Comparison of ENCODE assay signal across 30 cellular contexts in the genomic region with DNA sequence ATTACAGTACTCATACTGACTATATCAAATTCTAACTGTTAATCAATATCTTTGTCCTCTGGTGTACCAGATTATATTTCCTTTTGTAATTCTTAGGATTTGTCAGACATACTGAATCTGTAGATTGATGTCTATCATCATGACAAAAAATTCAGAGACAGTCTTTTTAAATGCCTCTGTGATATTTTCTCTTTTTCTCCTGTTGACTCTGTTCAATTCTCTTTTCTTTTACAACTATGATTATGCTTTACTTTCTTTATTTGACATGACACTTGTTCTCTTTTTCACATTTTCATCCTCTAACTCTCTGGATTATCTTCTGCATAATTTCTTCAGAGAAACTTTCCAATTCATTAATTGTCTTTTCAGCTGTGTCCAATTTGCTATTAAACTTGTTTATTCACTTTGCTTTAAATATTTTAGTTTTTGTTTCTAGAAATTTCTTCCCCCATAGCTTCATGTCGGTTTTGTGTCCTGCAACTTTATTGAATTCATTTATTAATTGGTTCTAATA.
"Had no signal": no experiment of that assay in that cellular context is flagged by ENCODE, and none has a peak within 500 bp of the region (broad histone marks: within the 10 kb centered on the region; RNA-seq: fewer than 3 reads in every experiment).

No MANE protein-coding gene starts in this region.

- DNase-seq: activated CD4-positive, alpha-beta memory T cell treated with anti-CD3 and anti-CD28 coated beads for 36 hours; activated CD4-positive, alpha-beta T cell treated with anti-CD3 and anti-CD28 coated beads for 1 hour; activated CD4-positive, alpha-beta T cell treated with anti-CD3 and anti-CD28 coated beads for 48 hours; activated CD8-positive, alpha-beta memory T cell treated with anti-CD3 and anti-CD28 coated beads, Interleukin-2, amount 10 ng/mL, durations not matched to agents 7 days and 5 days; activated CD8-positive, alpha-beta memory T cell treated with anti-CD3 and anti-CD28 coated beads, Interleukin-2, amount 50 U/mL, for 4 hours; activated CD8-positive, alpha-beta T cell treated with anti-CD3 and anti-CD28 coated beads, Interleukin-2, amount 10 ng/mL, durations not matched to agents 7 days and 5 days; activated effector memory CD4-positive, alpha-beta T cell treated with Interleukin-2 at 50 U/mL for 16 hours; activated gamma-delta T cell treated with Interleukin-2 at 50 U/mL for 16 hours; activated naive CD4-positive, alpha-beta T cell treated with anti-CD3 and anti-CD28 coated beads, Interleukin-2, amount 50 U/mL, for 16 hours; activated naive CD4-positive, alpha-beta T cell treated with Interleukin-2 at 50 U/mL for 16 hours; activated T-cell treated with anti-CD3 and anti-CD28 coated beads, Interleukin-2, amount 50 U/mL, for 24 hours; amniotic stem cell; anterior cingulate cortex; brain microvascular endothelial cell; dorsolateral prefrontal cortex; effector memory CD4-positive, alpha-beta T cell; esophagus squamous epithelium; foreskin melanocyte; head of caudate nucleus; T-helper 2 cell had no signal

- H3K4me1 Mint-ChIP-seq: activated CD8-positive, alpha-beta memory T cell treated with anti-CD3 and anti-CD28 coated beads, Interleukin-2, amount 10 ng/mL, durations not matched to agents 7 days and 5 days; central memory CD8-positive, alpha-beta T cell had no signal

- H3K27me3 ChIP-seq: brain microvascular endothelial cell, dorsolateral prefrontal cortex, esophagus squamous epithelium had no signal

- H3K36me3 ChIP-seq: brain microvascular endothelial cell, esophagus squamous epithelium had no signal

- H3K4me1 ChIP-seq: esophagus squamous epithelium had no signal

- H3K4me3 ChIP-seq: coronary artery, dorsolateral prefrontal cortex, esophagus squamous epithelium had no signal

- H3K4me3 Mint-ChIP-seq: activated CD4-positive, alpha-beta memory T cell treated with anti-CD3 and anti-CD28 coated beads for 36 hours; activated CD8-positive, alpha-beta memory T cell treated with anti-CD3 and anti-CD28 coated beads, Interleukin-2, amount 10 ng/mL, durations not matched to agents 7 days and 5 days; activated CD8-positive, alpha-beta T cell treated with anti-CD3 and anti-CD28 coated beads, Interleukin-2, amount 10 ng/mL, durations not matched to agents 7 days and 5 days; activated naive CD8-positive, alpha-beta T cell; activated T-cell treated with anti-CD3 and anti-CD28 coated beads, Interleukin-2, amount 50 U/mL, for 24 hours; activated T-helper 17 cell treated with anti-CD3 and anti-CD28 coated beads, Interleukin-2, amount 50 U/mL, for 72 hours; central memory CD8-positive, alpha-beta T cell; dendritic cell treated with granulocyte-macrophage colony-stimulating factor and Interleukin-4, amounts not matched to agents 40 ng/mL and 50 ng/mL, for 4 days had no signal

- ATAC-seq: activated CD8-positive, alpha-beta memory T cell treated with anti-CD3 and anti-CD28 coated beads, Interleukin-2, amount 10 ng/mL, durations not matched to agents 7 days and 5 days; activated CD8-positive, alpha-beta T cell treated with anti-CD3 and anti-CD28 coated beads, Interleukin-2, amount 10 ng/mL, durations not matched to agents 7 days and 5 days; activated T-helper 17 cell treated with anti-CD3 and anti-CD28 coated beads, Interleukin-2, amount 50 U/mL, for 72 hours had no signal

- H3K27ac Mint-ChIP-seq: activated CD4-positive, alpha-beta memory T cell treated with anti-CD3 and anti-CD28 coated beads for 36 hours; activated CD8-positive, alpha-beta memory T cell treated with anti-CD3 and anti-CD28 coated beads, Interleukin-2, amount 10 ng/mL, durations not matched to agents 7 days and 5 days; activated CD8-positive, alpha-beta T cell treated with anti-CD3 and anti-CD28 coated beads, Interleukin-2, amount 10 ng/mL, durations not matched to agents 7 days and 5 days; activated naive CD8-positive, alpha-beta T cell; activated T-cell treated with anti-CD3 and anti-CD28 coated beads, Interleukin-2, amount 50 U/mL, for 24 hours; activated T-helper 17 cell treated with anti-CD3 and anti-CD28 coated beads, Interleukin-2, amount 50 U/mL, for 72 hours; dendritic cell treated with granulocyte-macrophage colony-stimulating factor and Interleukin-4, amounts not matched to agents 40 ng/mL and 50 ng/mL, for 4 days had no signal

- H3K27me3 Mint-ChIP-seq: activated CD4-positive, alpha-beta memory T cell treated with anti-CD3 and anti-CD28 coated beads for 36 hours; activated CD8-positive, alpha-beta memory T cell treated with anti-CD3 and anti-CD28 coated beads, Interleukin-2, amount 10 ng/mL, durations not matched to agents 7 days and 5 days; activated naive CD8-positive, alpha-beta T cell; activated T-cell treated with anti-CD3 and anti-CD28 coated beads, Interleukin-2, amount 50 U/mL, for 24 hours; activated T-helper 17 cell treated with anti-CD3 and anti-CD28 coated beads, Interleukin-2, amount 50 U/mL, for 72 hours; central memory CD8-positive, alpha-beta T cell; dendritic cell treated with granulocyte-macrophage colony-stimulating factor and Interleukin-4, amounts not matched to agents 40 ng/mL and 50 ng/mL, for 4 days had no signal

- H3K27ac ChIP-seq: brain microvascular endothelial cell, coronary artery, dorsolateral prefrontal cortex, epithelial cell of prostate, esophagus squamous epithelium had no signal

- FAIRE-seq: astrocyte, bronchial epithelial cell, endometrium, endothelial cell of umbilical vein had no signal
